ENCODE assay signal across 24 cellular contexts in the genomic region with DNA sequence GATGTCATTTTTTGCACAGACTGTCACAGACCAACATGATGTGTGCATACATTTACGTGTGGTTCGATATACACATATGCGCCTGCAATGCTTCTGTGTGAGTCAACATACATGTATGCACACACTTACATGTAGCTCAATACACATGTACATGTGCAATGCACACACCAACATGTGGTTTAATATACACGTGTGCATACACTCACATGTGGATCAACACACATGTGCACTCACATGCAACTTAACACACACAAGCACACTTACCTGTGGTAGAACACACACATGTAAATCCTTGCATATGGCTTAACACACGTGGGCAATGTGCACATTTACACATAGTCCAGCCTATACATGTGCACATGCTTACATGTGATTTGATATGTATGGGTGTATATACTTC.
DNase-seq lines count a peak whose midpoint lies in the region; ATAC-seq, FAIRE-seq and TF ChIP-seq lines count a peak whose summit lies in the region.
"Had no signal": no experiment of that assay in that cellular context is flagged by ENCODE, and none has a peak within 500 bp of the region (broad histone marks: within the 10 kb centered on the region; RNA-seq: fewer than 3 reads in every experiment).

No MANE protein-coding gene starts in this region.

- TF ChIP-seq POLR2A in endothelial cell of umbilical vein (IDR thresholded peaks at IDR 0.05; ENCODE audit: low read depth, low read length) (no peak), vagina (IDR thresholded peaks at IDR 0.05) (no peak)

- H3K9ac ChIP-seq in endothelial cell of umbilical vein (replicated peaks; ENCODE audit: extremely low read depth, insufficient read depth, low read length) (no peak overlapping the region), kidney (ENCODE audit: low read length in 2 of 2) (no peak overlapping the region)
- H3K9ac ChIP-seq: BLaER1 treated with 17β-estradiol and CSF1 and Interleukin-3, amounts not matched to agents 10 nM and 100 nM; GM23248; KMS-11 had no signal

- DNase-seq in right atrium auricular region (ENCODE audit: low spot score) = peak; percentile 32
- DNase-seq in left ventricle myocardium inferior = no peak
- no peak for DNase-seq in endothelial cell of umbilical vein (ENCODE audit: low read depth, low spot score)
- DNase-seq in substantia nigra (lab: John Stamatoyannopoulos, UW) = no peak
- peak; percentile 28 to 32 for DNase-seq in vagina (ENCODE audit: extremely low spot score in 2 of 2)
- no peak for DNase-seq in RCC 7860 (ENCODE audit: low spot score)
- DNase-seq in kidney = no peak
- DNase-seq: CD4-positive, alpha-beta T cell; GM23248; H9; NCI-H1048; NCI-H1417 treated with DMSO at 0.1 percent for 48 hours; NCI-H1694 treated with DMSO at 0.1 percent for 48 hours; NCI-H2081; NCI-H2171; NCI-H226; NCI-H510A; NCI-H69; SHP77 treated with DMSO at 0.1 percent for 48 hours had no signal

- no peak overlapping the region for H2AFZ ChIP-seq in endothelial cell of umbilical vein (ENCODE audit: low read depth, low read length)
- H2AFZ ChIP-seq: GM23248 had no signal

- intact Hi-C loops in left ventricle myocardium inferior (cut with micrococcal nuclease) (no loop called here), endothelial cell of umbilical vein (cut with micrococcal nuclease) (no loop called here), vagina (cut with DNase I) (no loop called here), kidney (cut with DNase I) (no loop called here)

- H3K4me2 ChIP-seq in endothelial cell of umbilical vein (ENCODE audit: insufficient read depth, low read length) = no peak overlapping the region
- H3K4me2 ChIP-seq: BLaER1 treated with 17β-estradiol and CSF1 and Interleukin-3, amounts not matched to agents 10 nM and 100 nM; KMS-11 had no signal

- FAIRE-seq in endothelial cell of umbilical vein (lab: Jason Lieb, UNC) = no peak
- FAIRE-seq in RCC 7860 (lab: Jason Lieb, UNC) = no peak
- no peak for FAIRE-seq in kidney (lab: Jason Lieb, UNC)
- FAIRE-seq: D721Med had no signal

- TF ChIP-seq CTCF in right atrium auricular region (IDR thresholded peaks at IDR 0.05) (no peak), left ventricle myocardium inferior (IDR thresholded peaks at IDR 0.05; ENCODE audit: borderline replicate concordance) (no peak), endothelial cell of umbilical vein (IDR thresholded peaks at IDR 0.05; ENCODE audit: extremely low read depth in 1 of 2, insufficient read depth in 1 of 2, low read depth in 1 of 2, low read length in 2 of 2) (no peak), vagina (IDR thresholded peaks at IDR 0.05) (no peak), kidney (IDR thresholded peaks at IDR 0.05; ENCODE audit: borderline replicate concordance, extremely low read depth, insufficient read depth) (no peak)

- dilution Hi-C loops in endothelial cell of umbilical vein (cut with MboI; ENCODE audit: extremely low pct_ligation_motif_present, low sequenced_read_pairs) = no loop called here

- no peaks in the 10 kb centered on the region for H3K9me1 ChIP-seq in endothelial cell of umbilical vein (replicated peaks; ENCODE audit: control insufficient read depth, extremely low read depth, insufficient read depth, low read length)

- CTCF ChIA-PET in endothelial cell of umbilical vein (lab: Charles Lee) = no interaction called here

- H3K4me3 ChIP-seq in right atrium auricular region (no peak overlapping the region), left ventricle myocardium inferior (no peak overlapping the region), endothelial cell of umbilical vein (replicated peaks in 1 of 3; ENCODE audit: insufficient read depth in 1 of 3, low read depth in 1 of 3, low read length in 3 of 3) (no peak overlapping the region), vagina (no peak overlapping the region), kidney (ENCODE audit: low read length in 2 of 2) (no peak overlapping the region)
- H3K4me3 ChIP-seq: BLaER1 treated with 17β-estradiol and CSF1 and Interleukin-3, amounts not matched to agents 10 nM and 100 nM; GM23248 had no signal

- no peak overlapping the region for H3K27ac ChIP-seq in right atrium auricular region
- no peak overlapping the region for H3K27ac ChIP-seq in left ventricle myocardium inferior (replicated peaks)
- H3K27ac ChIP-seq in endothelial cell of umbilical vein (ENCODE audit: insufficient read depth, low read depth, low read length) = no peak overlapping the region
- peak overlapping the region; percentile 99 for H3K27ac ChIP-seq in substantia nigra (ENCODE audit: low read depth, low read length, poor library complexity, severe bottlenecking)
- H3K27ac ChIP-seq in vagina = no peak overlapping the region
- no peak overlapping the region for H3K27ac ChIP-seq in kidney (ENCODE audit: low read depth in 2 of 2, low read length in 2 of 2)
- H3K27ac ChIP-seq: BLaER1 treated with 17β-estradiol and CSF1 and Interleukin-3, amounts not matched to agents 10 nM and 100 nM; GM23248; KMS-11 had no signal

- H3K36me3 ChIP-seq in right atrium auricular region = no peaks in the 10 kb centered on the region
- H3K36me3 ChIP-seq in left ventricle myocardium inferior = no peaks in the 10 kb centered on the region
- H3K36me3 ChIP-seq in endothelial cell of umbilical vein (ENCODE audit: control insufficient read depth in 2 of 2, extremely low read depth in 1 of 2, insufficient read depth in 2 of 2, low read length in 2 of 2) = no peaks in the 10 kb centered on the region
- H3K36me3 ChIP-seq in vagina = no peaks in the 10 kb centered on the region
- H3K36me3 ChIP-seq in kidney (ENCODE audit: control insufficient read depth in 1 of 2, insufficient read depth in 2 of 2, low read length in 2 of 2) = no peaks in the 10 kb centered on the region
- H3K36me3 ChIP-seq: BLaER1 treated with 17β-estradiol and CSF1 and Interleukin-3, amounts not matched to agents 10 nM and 100 nM had no signal

- no TSS peak for BruUV-seq in endothelial cell of umbilical vein (replicated peaks; lab: Mats Ljungman, UMichigan)

- H3K9me3 ChIP-seq in right atrium auricular region (no peaks in the 10 kb centered on the region), left ventricle myocardium inferior (replicated peaks) (no peaks in the 10 kb centered on the region), endothelial cell of umbilical vein (replicated peaks; ENCODE audit: control insufficient read depth, insufficient read depth, low read length) (no peaks in the 10 kb centered on the region), vagina (no peaks in the 10 kb centered on the region), kidney (ENCODE audit: control insufficient read depth in 1 of 2, low read length in 2 of 2) (no peaks in the 10 kb centered on the region)
- H3K9me3 ChIP-seq: BLaER1 treated with 17β-estradiol and CSF1 and Interleukin-3, amounts not matched to agents 10 nM and 100 nM had no signal

- ATAC-seq in HG03175 (IDR thresholded peaks at IDR 0.05; ENCODE audit: unreplicated experiment) = no peak
- ATAC-seq: Panc1 had no signal

- H3K27me3 ChIP-seq in right atrium auricular region (peaks cover 0 to 4% of the 10 kb centered on the region in 2 donors), left ventricle myocardium inferior (ENCODE audit: low read depth) (peaks cover 74% of the 10 kb centered on the region), endothelial cell of umbilical vein (ENCODE audit: control insufficient read depth in 2 of 2, insufficient read depth in 2 of 2, low read length in 2 of 2) (peaks cover 0 to 3% of the 10 kb centered on the region in 2 experiments), vagina (no peaks in the 10 kb centered on the region)
- H3K27me3 ChIP-seq: BLaER1 treated with 17β-estradiol and CSF1 and Interleukin-3, amounts not matched to agents 10 nM and 100 nM had no signal

- POLR2A ChIA-PET in endothelial cell of umbilical vein (lab: Charles Lee) = no interaction called here

- H3K79me2 ChIP-seq in endothelial cell of umbilical vein (ENCODE audit: control insufficient read depth, insufficient read depth, low read length) = no peaks in the 10 kb centered on the region

- no peaks in the 10 kb centered on the region for H4K20me1 ChIP-seq in endothelial cell of umbilical vein (replicated peaks; ENCODE audit: control insufficient read depth, extremely low read depth, insufficient read depth, low read length)
- H4K20me1 ChIP-seq: BLaER1 treated with 17β-estradiol and CSF1 and Interleukin-3, amounts not matched to agents 10 nM and 100 nM had no signal

- H3K4me1 ChIP-seq in right atrium auricular region (peaks cover 0 to 7% of the 10 kb centered on the region in 2 donors), left ventricle myocardium inferior (peaks cover 8% of the 10 kb centered on the region), endothelial cell of umbilical vein (ENCODE audit: control insufficient read depth, extremely low read depth, insufficient read depth, low read length) (no peaks in the 10 kb centered on the region), vagina (peaks cover 6% of the 10 kb centered on the region), kidney (ENCODE audit: control insufficient read depth in 1 of 2, insufficient read depth in 1 of 2, low read depth in 1 of 2, low read length in 2 of 2) (peaks cover 2 to 17% of the 10 kb centered on the region in 2 donors)
- H3K4me1 ChIP-seq: BLaER1 treated with 17β-estradiol and CSF1 and Interleukin-3, amounts not matched to agents 10 nM and 100 nM had no signal

TF ChIP-seq in endothelial cell of umbilical vein, 7 proteins besides CTCF, POLR2A, EP300 and RAD21:
- TF ChIP-seq, protein P1, sequence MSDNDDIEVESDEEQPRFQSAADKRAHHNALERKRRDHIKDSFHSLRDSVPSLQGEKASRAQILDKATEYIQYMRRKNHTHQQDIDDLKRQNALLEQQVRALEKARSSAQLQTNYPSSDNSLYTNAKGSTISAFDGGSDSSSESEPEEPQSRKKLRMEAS (IDR thresholded peaks at IDR 0.05; ENCODE audit: insufficient read depth, insufficient read length) = peak; percentile 49
- TF ChIP-seq POLR2AphosphoS5 (IDR thresholded peaks at IDR 0.05; ENCODE audit: insufficient read depth, low read depth, low read length) = no peak

Comparison
In these comparisons a context has a peak if more than half of its experiments do, and no peak if none do; other contexts are left out.
1. DNase-seq: peak in right atrium auricular region (single experiment) and vagina (2 of 2); none in left ventricle myocardium inferior (single experiment), endothelial cell of umbilical vein (single experiment), substantia nigra (0 of 49), RCC 7860 (single experiment) and kidney (single experiment).